ENCODE assay signal across 13 cellular contexts in the genomic region with DNA sequence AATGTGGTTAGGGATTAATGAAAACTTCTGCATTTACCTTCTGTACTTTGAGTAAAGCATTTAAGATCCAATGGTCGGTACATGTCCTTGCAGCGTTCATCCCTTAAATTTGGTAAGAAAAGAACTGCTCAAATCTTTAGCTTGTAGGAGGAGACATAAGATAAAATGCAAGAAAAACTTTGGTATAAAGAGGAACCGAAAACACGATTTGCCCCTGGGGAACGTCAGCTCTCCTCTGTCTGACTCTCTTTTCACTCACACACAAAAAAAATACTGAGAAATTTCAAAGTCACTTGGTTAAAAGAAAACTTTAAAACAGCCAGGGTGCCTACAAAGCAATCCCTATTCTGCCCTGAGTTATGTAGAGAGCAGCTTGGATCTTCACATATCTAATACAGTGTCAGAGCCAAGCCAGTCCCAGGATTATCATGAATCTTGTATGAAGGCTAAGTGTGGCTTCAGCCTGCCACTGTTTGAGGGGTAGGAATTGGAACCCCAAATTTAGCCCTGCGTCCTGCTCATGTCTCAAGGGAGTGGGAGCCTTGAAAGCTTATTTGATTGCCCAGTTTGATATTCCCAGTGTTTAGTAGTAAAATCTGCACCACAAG.
DNase-seq lines count a peak whose midpoint lies in the region; ATAC-seq and TF ChIP-seq lines count a peak whose summit lies in the region.
"Had no signal": no experiment of that assay in that cellular context is flagged by ENCODE, and none has a peak within 500 bp of the region (broad histone marks: within the 10 kb centered on the region; RNA-seq: fewer than 3 reads in every experiment).

No MANE protein-coding gene starts in this region.

- no peak overlapping the region for H3K4me3 ChIP-seq in Peyer's patch
- H3K4me3 ChIP-seq: uterus had no signal

- H3K36me3 ChIP-seq in Peyer's patch: no peaks in the 10 kb centered on the region
- H3K36me3 ChIP-seq: uterus had no signal

- intact Hi-C loops in activated T-helper 2 cell treated with anti-CD3 and anti-CD28 coated beads, Interferon-gamma antibody, Interleukin-2, Interleukin-4, amounts not matched to agents 10 μg/mL and 5 μg/mL and 100 μg/mL, durations not matched to agents 14 hours and 24 hours and 36 hours (cut with micrococcal nuclease): no loop called here

- H3K9me3 ChIP-seq in Peyer's patch: no peaks in the 10 kb centered on the region
- H3K9me3 ChIP-seq: uterus had no signal

- no peaks in the 10 kb centered on the region for H3K27me3 ChIP-seq in Peyer's patch
- H3K27me3 ChIP-seq: uterus had no signal

- H3K27ac Mint-ChIP-seq in activated T-helper 2 cell treated with anti-CD3 and anti-CD28 coated beads, Interferon-gamma antibody, Interleukin-2, Interleukin-4, amounts not matched to agents 10 μg/mL and 5 μg/mL and 100 μg/mL, durations not matched to agents 14 hours and 24 hours and 36 hours: no peak overlapping the region
- H3K27ac Mint-ChIP-seq in activated CD4-positive, alpha-beta T cell treated with anti-CD3 and anti-CD28 coated beads, Interleukin-2, amount 10 ng/mL, durations not matched to agents 7 days and 5 days: no peak overlapping the region
- no peak overlapping the region for H3K27ac Mint-ChIP-seq in progenitor cell of endocrine pancreas

- POLR2A ChIA-PET in activated CD4-positive, alpha-beta T cell treated with anti-CD3 and anti-CD28 coated beads, Interleukin-2, amount 10 ng/mL, durations not matched to agents 7 days and 5 days (lab: Charles Lee): no interaction called here

- CTCF ChIA-PET in activated CD4-positive, alpha-beta T cell treated with anti-CD3 and anti-CD28 coated beads, Interleukin-2, amount 10 ng/mL, durations not matched to agents 7 days and 5 days (lab: Charles Lee): no interaction called here

- peak overlapping the region in 1 of 4 donors; percentile 34 for H3K27ac ChIP-seq in Peyer's patch
- H3K27ac ChIP-seq: uterus had no signal

- no peaks in the 10 kb centered on the region for H3K4me1 Mint-ChIP-seq in activated T-helper 2 cell treated with anti-CD3 and anti-CD28 coated beads, Interferon-gamma antibody, Interleukin-2, Interleukin-4, amounts not matched to agents 10 μg/mL and 5 μg/mL and 100 μg/mL, durations not matched to agents 14 hours and 24 hours and 36 hours (ENCODE audit: low read depth)
- no peaks in the 10 kb centered on the region for H3K4me1 Mint-ChIP-seq in activated CD4-positive, alpha-beta T cell treated with anti-CD3 and anti-CD28 coated beads, Interleukin-2, amount 10 ng/mL, durations not matched to agents 7 days and 5 days
- no peaks in the 10 kb centered on the region for H3K4me1 Mint-ChIP-seq in progenitor cell of endocrine pancreas (ENCODE audit: low read depth)
- H3K4me1 Mint-ChIP-seq: brain had no signal

- no peaks in the 10 kb centered on the region for H3K36me3 Mint-ChIP-seq in activated T-helper 2 cell treated with anti-CD3 and anti-CD28 coated beads, Interferon-gamma antibody, Interleukin-2, Interleukin-4, amounts not matched to agents 10 μg/mL and 5 μg/mL and 100 μg/mL, durations not matched to agents 14 hours and 24 hours and 36 hours (ENCODE audit: low read depth)
- H3K36me3 Mint-ChIP-seq in activated CD4-positive, alpha-beta T cell treated with anti-CD3 and anti-CD28 coated beads, Interleukin-2, amount 10 ng/mL, durations not matched to agents 7 days and 5 days (ENCODE audit: low read depth): no peaks in the 10 kb centered on the region
- H3K36me3 Mint-ChIP-seq in progenitor cell of endocrine pancreas (ENCODE audit: insufficient read depth): no peaks in the 10 kb centered on the region
- H3K36me3 Mint-ChIP-seq: brain had no signal

- TF ChIP-seq CTCF in progenitor cell of endocrine pancreas (IDR thresholded peaks at IDR 0.05; ENCODE audit: unreplicated experiment) (no peak), Peyer's patch (IDR thresholded peaks at IDR 0.05) (no peak)

- no peaks in the 10 kb centered on the region for H3K4me1 ChIP-seq in Peyer's patch
- H3K4me1 ChIP-seq: uterus had no signal

- DNase-seq in RPMI8226 (peak; percentile 46), progenitor cell of endocrine pancreas (ENCODE audit: low spot score, unreplicated experiment) (no peak), Peyer's patch (no peak)
- no peak for DNase-seq in activated T-helper 2 cell treated with anti-CD3 and anti-CD28 coated beads, Interferon-gamma antibody, Interleukin-2, Interleukin-4, amounts not matched to agents 10 μg/mL and 5 μg/mL and 100 μg/mL, durations not matched to agents 14 hours and 24 hours and 36 hours (ENCODE audit: low spot score)
- DNase-seq in activated CD4-positive, alpha-beta T cell treated with anti-CD3 and anti-CD28 coated beads, Interleukin-2, amount 10 ng/mL, durations not matched to agents 7 days and 5 days: no peak
- DNase-seq: Calu3, NCI-H1092, occipital lobe, uterus had no signal

- H3K27me3 Mint-ChIP-seq in activated T-helper 2 cell treated with anti-CD3 and anti-CD28 coated beads, Interferon-gamma antibody, Interleukin-2, Interleukin-4, amounts not matched to agents 10 μg/mL and 5 μg/mL and 100 μg/mL, durations not matched to agents 14 hours and 24 hours and 36 hours (ENCODE audit: low read depth): no peaks in the 10 kb centered on the region
- no peaks in the 10 kb centered on the region for H3K27me3 Mint-ChIP-seq in activated CD4-positive, alpha-beta T cell treated with anti-CD3 and anti-CD28 coated beads, Interleukin-2, amount 10 ng/mL, durations not matched to agents 7 days and 5 days
- H3K27me3 Mint-ChIP-seq in progenitor cell of endocrine pancreas: peaks cover 32% of the 10 kb centered on the region

- no peak overlapping the region for H3K4me3 Mint-ChIP-seq in activated T-helper 2 cell treated with anti-CD3 and anti-CD28 coated beads, Interferon-gamma antibody, Interleukin-2, Interleukin-4, amounts not matched to agents 10 μg/mL and 5 μg/mL and 100 μg/mL, durations not matched to agents 14 hours and 24 hours and 36 hours (ENCODE audit: low read depth)
- no peak overlapping the region for H3K4me3 Mint-ChIP-seq in activated CD4-positive, alpha-beta T cell treated with anti-CD3 and anti-CD28 coated beads, Interleukin-2, amount 10 ng/mL, durations not matched to agents 7 days and 5 days
- H3K4me3 Mint-ChIP-seq in progenitor cell of endocrine pancreas (ENCODE audit: low read depth): no peak overlapping the region
- H3K4me3 Mint-ChIP-seq: brain had no signal

- no peaks in the 10 kb centered on the region for H3K9me3 Mint-ChIP-seq in activated T-helper 2 cell treated with anti-CD3 and anti-CD28 coated beads, Interferon-gamma antibody, Interleukin-2, Interleukin-4, amounts not matched to agents 10 μg/mL and 5 μg/mL and 100 μg/mL, durations not matched to agents 14 hours and 24 hours and 36 hours
- H3K9me3 Mint-ChIP-seq in activated CD4-positive, alpha-beta T cell treated with anti-CD3 and anti-CD28 coated beads, Interleukin-2, amount 10 ng/mL, durations not matched to agents 7 days and 5 days: no peaks in the 10 kb centered on the region
- no peaks in the 10 kb centered on the region for H3K9me3 Mint-ChIP-seq in progenitor cell of endocrine pancreas (ENCODE audit: low read depth)
- H3K9me3 Mint-ChIP-seq: brain had no signal

- TF ChIP-seq POLR2A in Peyer's patch (IDR thresholded peaks at IDR 0.05): no peak

- peak; percentile 97 for ATAC-seq in GM18858 (IDR thresholded peaks at IDR 0.05; ENCODE audit: unreplicated experiment)
- peak; percentile 97 for ATAC-seq in GM21515 (IDR thresholded peaks at IDR 0.05; ENCODE audit: unreplicated experiment)
- ATAC-seq in HG03097 (IDR thresholded peaks at IDR 0.05; ENCODE audit: low FRiP score, unreplicated experiment): peak; percentile 91
